In genomic region chr13:26923824-26924605, GRCh38 we compare ENCODE assay signal across 1 cellular context.
TF ChIP-seq lines count a peak whose summit lies in the region.

No MANE protein-coding gene starts in this region.

TF ChIP-seq in HepG2, 621 proteins besides CTCF, POLR2A, EP300 and RAD21 (continued from another document):
- TF ChIP-seq FOXP4 (CRISPR knock-in tag; IDR thresholded peaks at IDR 0.05) (no peak), YEATS4 (CRISPR knock-in tag; IDR thresholded peaks at IDR 0.05; ENCODE audit: borderline replicate concordance) (no peak)
